19 cellular contexts compared by ENCODE assay signal in genomic region chr5:80607832-80608231, GRCh38.
DNase-seq lines count a peak whose midpoint lies in the region; ATAC-seq lines count a peak whose summit lies in the region.
"Had no signal": no experiment of that assay in that cellular context is flagged by ENCODE, and none has a peak within 500 bp of the region (broad histone marks: within the 10 kb centered on the region; RNA-seq: fewer than 3 reads in every experiment).

No MANE protein-coding gene starts in this region.

- peak; percentile 69 for ATAC-seq in GM18498 (IDR thresholded peaks at IDR 0.05; ENCODE audit: unreplicated experiment)
- ATAC-seq in GM19372 (IDR thresholded peaks at IDR 0.05; ENCODE audit: low read depth, unreplicated experiment), result peak; percentile 61
- peak; percentile 66 for ATAC-seq in HG02642 (IDR thresholded peaks at IDR 0.05; ENCODE audit: poor library complexity, unreplicated experiment)
- peak; percentile 90 for ATAC-seq in HG03565 (IDR thresholded peaks at IDR 0.05; ENCODE audit: unreplicated experiment)
- no peak for ATAC-seq in HG03521 (IDR thresholded peaks at IDR 0.05; ENCODE audit: unreplicated experiment)
- no peak for ATAC-seq in GM21528 (IDR thresholded peaks at IDR 0.05; ENCODE audit: low FRiP score, unreplicated experiment)
- ATAC-seq: effector memory CD8-positive, alpha-beta T cell; gastrocnemius medialis; Panc1; stimulated activated naive CD8-positive, alpha-beta T cell treated with anti-CD3 and anti-CD28 coated beads, Interleukin-15, Interleukin-2, amounts not matched to agents 100 U/mL and 50 U/mL, for 24 hours had no signal

- DNase-seq in DMS 273 (lab: John Stamatoyannopoulos, UW; ENCODE audit: unreplicated experiment), result no peak
- DNase-seq in DMS79 treated with DMSO at 0.1 percent for 48 hours (lab: John Stamatoyannopoulos, UW), result no peak
- DNase-seq: activated CD4-positive, alpha-beta T cell treated with anti-CD3 and anti-CD28 coated beads, Interleukin-2, amount 10 ng/mL, durations not matched to agents 7 days and 5 days; activated gamma-delta T cell treated with Interleukin-2 at 50 U/mL for 16 hours; brain microvascular endothelial cell; DMS153; effector memory CD8-positive, alpha-beta T cell; gastrocnemius medialis; HFFc6; NCI-H1417; stimulated activated CD4-positive, alpha-beta T cell treated with anti-CD3 and anti-CD28 coated beads, Interleukin-4, amount 100 ng/mL, for 4 hours; stimulated activated naive CD8-positive, alpha-beta T cell treated with anti-CD3 and anti-CD28 coated beads, Interleukin-15, Interleukin-2, amounts not matched to agents 100 U/mL and 50 U/mL, for 24 hours had no signal

Comparison
In these comparisons a context has a peak if more than half of its experiments do, and no peak if none do; other contexts are left out.
1. ATAC-seq: peak in GM18498 (single experiment), GM19372 (single experiment), HG02642 (single experiment) and HG03565 (single experiment); none in HG03521 (single experiment) and GM21528 (single experiment).